ENCODE assay signal across 20 cellular contexts in genomic region chr7:11584406-11585031, GRCh38.
"Had no signal": no experiment of that assay in that cellular context is flagged by ENCODE, and none has a peak within 500 bp of the region (broad histone marks: within the 10 kb centered on the region; RNA-seq: fewer than 3 reads in every experiment).

No MANE protein-coding gene starts in this region.

- H3K9me3 ChIP-seq: gastrocnemius medialis, heart right ventricle, psoas muscle, testis, tibial nerve, upper lobe of right lung, vagina had no signal

- H3K4me3 ChIP-seq: dorsolateral prefrontal cortex, gastrocnemius medialis, heart right ventricle, psoas muscle, testis, tibial nerve, upper lobe of right lung, vagina had no signal

- DNase-seq: dorsolateral prefrontal cortex; effector CD8-positive, alpha-beta T cell; gastrocnemius medialis; heart right ventricle; hypothalamus; kidney glomerular epithelial cell; mesendoderm; naive B cell; occipital lobe; psoas muscle; retina; stimulated activated CD4-positive, alpha-beta T cell treated with anti-CD3 and anti-CD28 coated beads, Interleukin-2, amount 100 ng/mL, for 24 hours; stimulated activated CD4-positive, alpha-beta T cell treated with anti-CD3 and anti-CD28 coated beads, Interleukin-4, amount 100 ng/mL, for 4 hours; stimulated activated naive B cell treated with anti-CD40 and anti-IgM and Interleukin-4, amounts not matched to agents 10 μg/mL and 1 μg/mL and 100 μg/mL, for 72 hours; stimulated activated naive CD8-positive, alpha-beta T cell treated with anti-CD3 and anti-CD28 coated beads, Interleukin-15, amount 100 ng/mL, for 72 hours; testis; upper lobe of right lung had no signal

- H3K27me3 ChIP-seq: dorsolateral prefrontal cortex, gastrocnemius medialis, heart right ventricle, testis, tibial nerve, upper lobe of right lung, vagina had no signal

- H3K36me3 ChIP-seq: gastrocnemius medialis, heart right ventricle, tibial nerve, upper lobe of right lung, vagina had no signal

- H3K4me1 ChIP-seq: gastrocnemius medialis, psoas muscle, testis, tibial nerve, upper lobe of right lung, vagina had no signal

- ATAC-seq: gastrocnemius medialis; heart right ventricle; psoas muscle; sciatic nerve; stimulated activated naive B cell treated with anti-CD40 and anti-IgM and Interleukin-4, amounts not matched to agents 10 μg/mL and 1 μg/mL and 100 μg/mL, for 72 hours; stimulated activated naive CD8-positive, alpha-beta T cell treated with anti-CD3 and anti-CD28 coated beads, Interleukin-15, amount 100 ng/mL, for 72 hours; upper lobe of right lung had no signal

- H3K27ac ChIP-seq: dorsolateral prefrontal cortex, gastrocnemius medialis, heart right ventricle, psoas muscle, testis, tibial nerve, upper lobe of right lung, vagina had no signal
